ENCODE assay signal across 8 cellular contexts in the genomic region with DNA sequence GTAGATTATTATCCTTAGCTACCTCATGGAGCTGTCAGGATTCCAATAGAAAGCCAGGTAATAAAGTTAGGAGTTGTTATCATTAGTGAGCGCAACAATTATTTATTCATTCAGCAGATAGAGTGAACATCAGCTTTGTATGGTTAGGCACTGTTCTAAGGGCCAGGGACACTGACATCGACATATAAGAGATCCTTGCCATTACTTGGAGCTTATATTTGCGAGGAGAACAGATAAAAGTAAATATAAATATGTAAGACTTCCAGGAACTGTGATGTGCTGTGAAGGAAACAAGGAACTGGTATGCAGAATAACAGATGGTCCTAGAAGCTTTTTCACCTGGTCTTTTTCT. TPM values are rescaled to one million over a fixed set of nuclear protein-coding genes. Genes with fewer than 3 reads are reported as not detected.
A peak's percentile ranks its signal among the peaks of the same experiment; 100 is the strongest.
DNase-seq lines count a peak whose midpoint lies in the region; ATAC-seq and TF ChIP-seq lines count a peak whose summit lies in the region.

No MANE protein-coding gene starts in this region.

- H3K4ac ChIP-seq in trophoblast cell (ENCODE audit: low read depth, low read length): no peak overlapping the region

- no peak overlapping the region for H2BK5ac ChIP-seq in trophoblast cell (ENCODE audit: low read depth, low read length, poor library complexity)

- H3K79me2 ChIP-seq in trophoblast cell (ENCODE audit: control insufficient read depth, insufficient read depth, low read length, poor library complexity): peaks cover 13% of the 10 kb centered on the region

- no peak overlapping the region for H2AK5ac ChIP-seq in trophoblast cell (ENCODE audit: low read length)

- no peak overlapping the region for H2BK12ac ChIP-seq in trophoblast cell (ENCODE audit: low read length)

- H3K36me3 ChIP-seq in ES-I3 (ENCODE audit: insufficient read depth, low read length) (peaks cover 6% of the 10 kb centered on the region), SJCRH30 (peaks cover 26% of the 10 kb centered on the region), esophagus muscularis mucosa (peaks cover 11 to 31% (median 23%) of the 10 kb centered on the region in 4 donors), trophoblast cell (ENCODE audit: control insufficient read depth in 1 of 2, insufficient read depth in 2 of 2, low read length in 2 of 2) (peaks cover 2 to 5% of the 10 kb centered on the region in 2 experiments)

- peak overlapping the region; percentile 79 for H3K4me2 ChIP-seq in trophoblast cell (ENCODE audit: low read length)

- TF ChIP-seq CTCF in esophagus muscularis mucosa (IDR thresholded peaks at IDR 0.05): no peak

- H3K18ac ChIP-seq in trophoblast cell (ENCODE audit: low read length): no peak overlapping the region

- H3K27ac ChIP-seq in SJCRH30 (peak overlapping the region; percentile 72), esophagus muscularis mucosa (replicated peaks in 1 of 4) (peak overlapping the region; percentile 89 to 98 (median 96)), trophoblast cell (ENCODE audit: low read depth, low read length) (peak overlapping the region; percentile 80)

- 7% methylated on average over 3 of the region's 3 CpGs for WGBS in esophagus muscularis mucosa
- WGBS in trophoblast cell (ENCODE audit: extremely low coverage, insufficient coverage, insufficient read length): no CpG with 5 or more reads among the region's 3 CpGs

- peak overlapping the region; percentile 94 for H4K12ac ChIP-seq in trophoblast cell (ENCODE audit: low read depth, low read length)

- peak overlapping the region; percentile 97 for H3K14ac ChIP-seq in trophoblast cell (ENCODE audit: low read length)

- H3K4me1 ChIP-seq in ES-I3 (ENCODE audit: insufficient read depth, low read length) (peaks cover 20% of the 10 kb centered on the region), SJCRH30 (no peaks in the 10 kb centered on the region), esophagus muscularis mucosa (peaks cover 23 to 58% (median 41%) of the 10 kb centered on the region in 4 donors), trophoblast cell (ENCODE audit: control insufficient read depth in 1 of 2, insufficient read depth in 2 of 2, low read length in 2 of 2) (peaks cover 2 to 7% of the 10 kb centered on the region in 2 experiments)

- H3K79me1 ChIP-seq in trophoblast cell (ENCODE audit: low read length): peaks cover 10% of the 10 kb centered on the region

- TF ChIP-seq POLR2A in esophagus muscularis mucosa (IDR thresholded peaks at IDR 0.05; ENCODE audit: low read depth): no peak

- H2BK120ac ChIP-seq in trophoblast cell (ENCODE audit: insufficient read depth, low read length, poor library complexity): no peak overlapping the region

- H3K9ac ChIP-seq in ES-I3 (ENCODE audit: low read depth, low read length) (peak overlapping the region; percentile 98), trophoblast cell (ENCODE audit: low read length) (no peak overlapping the region)

- H3K27me3 ChIP-seq in SJCRH30 (no peaks in the 10 kb centered on the region), esophagus muscularis mucosa (no peaks in the 10 kb centered on the region), trophoblast cell (ENCODE audit: insufficient read depth, low read length) (no peaks in the 10 kb centered on the region)

- peak overlapping the region; percentile 94 for H4K91ac ChIP-seq in trophoblast cell (ENCODE audit: low read depth, low read length)

- intact Hi-C loops in esophagus muscularis mucosa (cut with DNase I): loop anchor here (2.0 to 10.0 kb wide), 2 partner anchors 54 to 284 kb away; partner anchors contain the start of genes CHCHD4 and TMEM43

- peak overlapping the region; percentile 96 for H4K8ac ChIP-seq in trophoblast cell (ENCODE audit: low read depth, low read length)

- H3K4me3 ChIP-seq in SJCRH30 (peak overlapping the region; percentile 69), esophagus muscularis mucosa (peak overlapping the region; percentile 65 to 96 (median 77)), trophoblast cell (ENCODE audit: low read depth, low read length) (peak overlapping the region; percentile 94)

- ATAC-seq in GM21360 (IDR thresholded peaks at IDR 0.05; ENCODE audit: unreplicated experiment): no peak
- ATAC-seq in HG03469 (IDR thresholded peaks at IDR 0.05; ENCODE audit: unreplicated experiment): no peak
- no peak for ATAC-seq in HG03432 (IDR thresholded peaks at IDR 0.05; ENCODE audit: unreplicated experiment)

- peak overlapping the region; percentile 79 for H2AFZ ChIP-seq in trophoblast cell (ENCODE audit: insufficient read depth, low read length, poor library complexity)

- H3K9me3 ChIP-seq in ES-I3 (ENCODE audit: control insufficient read depth, insufficient read depth, low read length): no peaks in the 10 kb centered on the region
- no peaks in the 10 kb centered on the region for H3K9me3 ChIP-seq in SJCRH30 (replicated peaks)
- no peaks in the 10 kb centered on the region for H3K9me3 ChIP-seq in esophagus muscularis mucosa
- no peaks in the 10 kb centered on the region for H3K9me3 ChIP-seq in trophoblast cell (ENCODE audit: insufficient read depth, low read depth, low read length)

- DNase-seq in SJCRH30 (no peak), esophagus muscularis mucosa (ENCODE audit: extremely low spot score) (no peak), trophoblast cell (no peak), superior temporal gyrus (ENCODE audit: extremely low spot score) (no peak)

- no peak for TF ChIP-seq EP300 in esophagus muscularis mucosa (IDR thresholded peaks at IDR 0.05)

- no peak overlapping the region for H3K23ac ChIP-seq in trophoblast cell (ENCODE audit: low read length)

RNA-seq across cellular contexts. Expression of gene LSM3, which starts 0.5 kb away (rescaled TPM):
- total RNA-seq in SJCRH30 (2014; rRNA removed; shearing (Covaris generic)): 26.9 and 27.5 TPM in 2 replicates
- total RNA-seq in esophagus muscularis mucosa: 10 to 100 TPM in 2 of 4 donors, 1 to 10 TPM in 2; 8.0 to 12.0 (median 9.6) TPM
- 30.7 and 31.4 TPM in 2 replicates for polyA plus RNA-seq in trophoblast cell (2013)

RNA-seq across cellular contexts. Expression of gene XPC, which starts 0.7 kb away (rescaled TPM):
- 16.3 and 21.0 TPM in 2 replicates for total RNA-seq in SJCRH30 (2014; rRNA removed; shearing (Covaris generic))
- 10 to 100 TPM; 28.9 to 41.9 (median 37.8) TPM for total RNA-seq in esophagus muscularis mucosa
- polyA plus RNA-seq in trophoblast cell (2013): 26.3 and 26.6 TPM in 2 replicates

RNA-seq across cellular contexts. Expression of gene TMEM43, which starts 54.2 kb away (rescaled TPM):
- total RNA-seq in SJCRH30 (2014; rRNA removed; shearing (Covaris generic)): 66.4 and 68.7 TPM in 2 replicates
- total RNA-seq in esophagus muscularis mucosa: 100 to 1,000 TPM; 131 to 208 (median 179) TPM
- polyA plus RNA-seq in trophoblast cell (2013): 28.5 and 29.8 TPM in 2 replicates

RNA-seq across cellular contexts. Expression of gene CHCHD4, which starts 54.4 kb away (rescaled TPM):
- 22.5 and 27.0 TPM in 2 replicates for total RNA-seq in SJCRH30 (2014; rRNA removed; shearing (Covaris generic))
- total RNA-seq in esophagus muscularis mucosa: 10 to 100 TPM; 21.2 to 27.0 (median 24.3) TPM
- 8.3 and 9.1 TPM in 2 replicates for polyA plus RNA-seq in trophoblast cell (2013)
